Comparison of ENCODE assay signal across 8 cellular contexts in the genomic region with DNA sequence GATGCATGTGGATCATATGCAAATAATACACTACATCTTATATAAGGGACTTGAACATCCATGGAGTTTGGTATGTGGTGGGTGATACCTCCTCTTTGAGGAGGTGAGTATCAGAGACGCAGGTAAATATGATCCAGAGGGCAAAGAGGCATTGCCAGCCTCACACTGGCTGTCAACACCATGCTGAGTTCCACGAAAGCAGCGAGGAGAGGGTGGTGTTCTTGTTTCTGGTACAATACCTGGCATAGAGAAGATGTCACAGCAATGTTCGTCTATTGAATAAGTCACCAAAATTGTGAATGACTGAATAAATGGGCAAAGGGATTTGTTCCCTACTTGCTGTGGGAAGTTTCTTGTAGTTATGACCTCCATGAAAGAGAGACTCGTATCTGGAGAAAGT.
"Had no signal": no experiment of that assay in that cellular context is flagged by ENCODE, and none has a peak within 500 bp of the region (broad histone marks: within the 10 kb centered on the region; RNA-seq: fewer than 3 reads in every experiment).

No MANE protein-coding gene starts in this region.

- DNase-seq: GDM1, GF-D8 had no signal

- H3K4me3 ChIP-seq: GM12878 had no signal

- FAIRE-seq: G401.6, GM12878, GM12891, GM12892, GM18507, GM19239 had no signal

- ATAC-seq: GM12878 had no signal
